8 cellular contexts compared by ENCODE assay signal in the genomic region with DNA sequence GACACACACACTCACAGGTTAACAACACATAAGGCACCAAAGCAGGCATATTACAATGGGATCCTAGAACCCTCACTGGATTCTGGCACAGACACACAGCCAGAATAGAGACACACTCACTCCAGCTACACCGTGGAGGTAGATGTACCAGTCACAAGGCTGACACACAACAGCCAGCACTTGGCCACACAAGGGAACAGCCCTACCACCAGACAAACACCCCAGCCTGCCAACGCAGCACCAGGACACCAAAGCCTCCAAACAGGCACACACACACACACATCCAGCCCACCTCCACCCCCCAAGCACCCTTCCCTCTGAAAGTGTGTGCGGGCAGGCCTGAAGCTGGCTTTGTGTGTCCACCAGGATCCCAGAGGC. TPM values are rescaled to one million over a fixed set of nuclear protein-coding genes. Genes with fewer than 3 reads are reported as not detected.
DNase-seq lines count a peak whose midpoint lies in the region; ATAC-seq and TF ChIP-seq lines count a peak whose summit lies in the region.

No MANE protein-coding gene starts in this region.

- no CpG with 5 or more reads among the region's 3 CpGs for WGBS in iPS DF 6.9 (ENCODE audit: insufficient coverage, insufficient read length)

- peaks cover 23% of the 10 kb centered on the region; the same call in 1 of the 2 replicates for H3K36me3 Mint-ChIP-seq in HFFc6 (ENCODE audit: low read depth)
- no peaks in the 10 kb centered on the region for H3K36me3 Mint-ChIP-seq in activated naive CD8-positive, alpha-beta T cell

- no peak for DNase-seq in HFFc6
- no peak for DNase-seq in iPS DF 6.9 (ENCODE audit: low read depth, low spot score)
- no peak for DNase-seq in nucleus accumbens (lab: John Stamatoyannopoulos, UW)
- DNase-seq in NCI-H2171 treated with DMSO at 0.1 percent for 48 hours (lab: John Stamatoyannopoulos, UW) = no peak

- H3K4me1 ChIP-seq in iPS DF 6.9 (ENCODE audit: control insufficient read depth, insufficient read depth, low read length) = peaks cover 38% of the 10 kb centered on the region

- H3K9me3 ChIP-seq in iPS DF 6.9 (ENCODE audit: control insufficient read depth, insufficient read depth, low read length) = no peaks in the 10 kb centered on the region

- no peaks in the 10 kb centered on the region; the same call in 1 of the 2 replicates for H3K27me3 ChIP-seq in iPS DF 6.9 (ENCODE audit: control insufficient read depth, insufficient read depth, low read length)

- H3K27me3 Mint-ChIP-seq in HFFc6 (ENCODE audit: insufficient read depth) = peaks cover 8% of the 10 kb centered on the region
- H3K27me3 Mint-ChIP-seq in activated naive CD8-positive, alpha-beta T cell = no peaks in the 10 kb centered on the region

- TF ChIP-seq CTCF in HFFc6 (IDR thresholded peaks at IDR 0.05) = no peak

- H3K36me3 ChIP-seq in iPS DF 6.9 (ENCODE audit: control insufficient read depth, insufficient read depth, low read length) = peaks cover 8% of the 10 kb centered on the region; the same call in 1 of the 2 replicates

- peak overlapping the region; percentile 89 for H3K27ac Mint-ChIP-seq in HFFc6
- peak overlapping the region; percentile 89 for H3K27ac Mint-ChIP-seq in activated naive CD8-positive, alpha-beta T cell

- H3K4me1 Mint-ChIP-seq in HFFc6 (ENCODE audit: low read depth) = peaks cover 84% of the 10 kb centered on the region
- H3K4me1 Mint-ChIP-seq in activated naive CD8-positive, alpha-beta T cell (ENCODE audit: low read depth) = peaks cover 73% of the 10 kb centered on the region

- no peaks in the 10 kb centered on the region for H3K9me3 Mint-ChIP-seq in HFFc6
- H3K9me3 Mint-ChIP-seq in activated naive CD8-positive, alpha-beta T cell (ENCODE audit: low read depth) = no peaks in the 10 kb centered on the region

- H3K27ac ChIP-seq in iPS DF 6.9 (ENCODE audit: low read length) (peak overlapping the region; percentile 82), skin epidermis (peak overlapping the region in 19 of 21 experiments; percentile 59 to 99 (median 94))

- H3K4me3 Mint-ChIP-seq in HFFc6 = peak overlapping the region; percentile 99
- peak overlapping the region; percentile 96 for H3K4me3 Mint-ChIP-seq in activated naive CD8-positive, alpha-beta T cell

- H3K4me3 ChIP-seq in iPS DF 6.9 (ENCODE audit: low read length) = peak overlapping the region; percentile 4; the same call in 1 of the 2 replicates
- peak overlapping the region in 5 of 7 experiments; percentile 63 to 80 (median 68) for H3K4me3 ChIP-seq in skin epidermis

- no peak for ATAC-seq in GM21528 (IDR thresholded peaks at IDR 0.05; ENCODE audit: low FRiP score, unreplicated experiment)
- ATAC-seq in HG03175 (IDR thresholded peaks at IDR 0.05; ENCODE audit: unreplicated experiment) = no peak

RNA-seq across cellular contexts. Expression of gene ITGB7, which starts 10.9 kb away (rescaled TPM):
- total RNA-seq in HFFc6 (2021; fragmentation: NEBNext Ultra II Directional; extraction: Animal tissue kit (Norgen Biotek cat#: 25700)) = 1 to 10 TPM in 3 of 6 experiments, under 1 TPM in 3; 0.35 to 1.5 (median 0.93) TPM

RNA-seq across cellular contexts. Expression of gene RARG, which starts 14.1 kb away (rescaled TPM):
- total RNA-seq in HFFc6 (2021; fragmentation: NEBNext Ultra II Directional; extraction: Animal tissue kit (Norgen Biotek cat#: 25700)) = 10 to 100 TPM; 47.2 to 80.5 (median 71.0) TPM

RNA-seq across cellular contexts. Expression of gene CSAD, which starts 37.2 kb away (rescaled TPM):
- total RNA-seq in HFFc6 (2021; fragmentation: NEBNext Ultra II Directional; extraction: Animal tissue kit (Norgen Biotek cat#: 25700)) = 10 to 100 TPM; 13.9 to 17.1 (median 16.0) TPM

RNA-seq across cellular contexts. Expression of gene ZNF740, which starts 37.4 kb away (rescaled TPM):
- total RNA-seq in HFFc6 (2021; fragmentation: NEBNext Ultra II Directional; extraction: Animal tissue kit (Norgen Biotek cat#: 25700)) = 10 to 100 TPM; 17.3 to 25.7 (median 19.3) TPM

RNA-seq across cellular contexts. Expression of gene ESPL1, which starts 50.2 kb away (rescaled TPM):
- 10 to 100 TPM in 5 of 6 experiments, 1 to 10 TPM in 1; 7.0 to 16.1 (median 14.1) TPM for total RNA-seq in HFFc6 (2021; fragmentation: NEBNext Ultra II Directional; extraction: Animal tissue kit (Norgen Biotek cat#: 25700))
